Comparison of ENCODE assay signal across 1 cellular context in the genomic region with DNA sequence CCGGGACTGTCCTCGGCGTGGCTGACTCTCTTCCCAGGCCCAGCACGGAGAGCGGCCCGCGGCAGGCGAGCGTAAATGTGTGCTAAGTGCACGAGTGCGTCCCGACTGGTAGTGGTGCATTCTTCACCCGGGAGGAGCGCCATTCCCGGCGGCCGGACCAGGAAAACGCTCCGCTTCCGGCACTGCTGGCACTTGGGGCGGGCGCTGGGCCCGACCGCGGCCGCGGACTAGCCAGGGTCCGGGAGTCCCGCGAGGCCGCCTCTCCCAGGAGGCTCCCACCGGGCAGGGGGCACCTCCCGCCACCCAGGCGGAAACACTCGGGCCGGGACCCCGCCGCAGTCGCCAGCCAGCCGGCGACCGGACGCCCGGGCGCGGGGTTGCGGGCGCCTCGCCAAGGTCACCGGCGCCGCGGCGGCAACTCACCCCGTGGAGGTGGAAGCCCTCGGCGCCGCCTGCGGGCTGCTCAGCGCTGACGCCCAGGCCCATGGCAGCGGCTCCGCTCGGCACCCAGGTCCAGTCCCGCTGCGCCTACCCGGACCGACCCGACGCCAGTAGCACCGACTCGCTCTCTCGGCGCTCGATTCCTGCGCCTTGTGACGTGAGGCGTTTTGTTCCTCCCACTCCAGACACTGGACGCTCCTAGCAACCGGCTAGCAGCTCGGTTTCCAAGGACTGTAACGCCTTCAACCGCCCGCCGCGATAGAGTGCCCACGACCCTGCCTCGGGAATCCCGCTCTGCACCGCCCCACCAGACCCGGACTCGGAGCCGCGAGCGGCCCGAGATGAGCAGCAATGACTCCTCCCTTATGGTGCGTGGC.
TF ChIP-seq lines count a peak whose summit lies in the region.

A gene (minus strand): TSS at position 572 of the 818 bp plus-strand sequence. CDS start 86 bp downstream, at position 486.
A gene with protein sequence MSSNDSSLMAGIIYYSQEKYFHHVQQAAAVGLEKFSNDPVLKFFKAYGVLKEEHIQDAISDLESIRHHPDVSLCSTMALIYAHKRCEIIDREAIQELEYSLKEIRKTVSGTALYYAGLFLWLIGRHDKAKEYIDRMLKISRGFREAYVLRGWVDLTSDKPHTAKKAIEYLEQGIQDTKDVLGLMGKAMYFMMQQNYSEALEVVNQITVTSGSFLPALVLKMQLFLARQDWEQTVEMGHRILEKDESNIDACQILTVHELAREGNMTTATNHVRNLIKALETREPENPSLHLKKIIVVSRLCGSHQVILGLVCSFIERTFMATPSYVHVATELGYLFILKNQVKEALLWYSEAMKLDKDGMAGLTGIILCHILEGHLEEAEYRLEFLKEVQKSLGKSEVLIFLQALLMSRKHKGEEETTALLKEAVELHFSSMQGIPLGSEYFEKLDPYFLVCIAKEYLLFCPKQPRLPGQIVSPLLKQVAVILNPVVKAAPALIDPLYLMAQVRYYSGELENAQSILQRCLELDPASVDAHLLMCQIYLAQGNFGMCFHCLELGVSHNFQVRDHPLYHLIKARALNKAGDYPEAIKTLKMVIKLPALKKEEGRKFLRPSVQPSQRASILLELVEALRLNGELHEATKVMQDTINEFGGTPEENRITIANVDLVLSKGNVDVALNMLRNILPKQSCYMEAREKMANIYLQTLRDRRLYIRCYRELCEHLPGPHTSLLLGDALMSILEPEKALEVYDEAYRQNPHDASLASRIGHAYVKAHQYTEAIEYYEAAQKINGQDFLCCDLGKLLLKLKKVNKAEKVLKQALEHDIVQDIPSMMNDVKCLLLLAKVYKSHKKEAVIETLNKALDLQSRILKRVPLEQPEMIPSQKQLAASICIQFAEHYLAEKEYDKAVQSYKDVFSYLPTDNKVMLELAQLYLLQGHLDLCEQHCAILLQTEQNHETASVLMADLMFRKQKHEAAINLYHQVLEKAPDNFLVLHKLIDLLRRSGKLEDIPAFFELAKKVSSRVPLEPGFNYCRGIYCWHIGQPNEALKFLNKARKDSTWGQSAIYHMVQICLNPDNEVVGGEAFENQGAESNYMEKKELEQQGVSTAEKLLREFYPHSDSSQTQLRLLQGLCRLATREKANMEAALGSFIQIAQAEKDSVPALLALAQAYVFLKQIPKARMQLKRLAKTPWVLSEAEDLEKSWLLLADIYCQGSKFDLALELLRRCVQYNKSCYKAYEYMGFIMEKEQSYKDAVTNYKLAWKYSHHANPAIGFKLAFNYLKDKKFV (N-terminal part only) (plus strand): TSS at position 625 of the 818 bp plus-strand sequence. CDS start 158 bp downstream, at position 783.

TF ChIP-seq in HEK293, 187 proteins besides CTCF, POLR2A, EP300 and RAD21 (continued from another document and continues in another):
- TF ChIP-seq, protein P1, sequence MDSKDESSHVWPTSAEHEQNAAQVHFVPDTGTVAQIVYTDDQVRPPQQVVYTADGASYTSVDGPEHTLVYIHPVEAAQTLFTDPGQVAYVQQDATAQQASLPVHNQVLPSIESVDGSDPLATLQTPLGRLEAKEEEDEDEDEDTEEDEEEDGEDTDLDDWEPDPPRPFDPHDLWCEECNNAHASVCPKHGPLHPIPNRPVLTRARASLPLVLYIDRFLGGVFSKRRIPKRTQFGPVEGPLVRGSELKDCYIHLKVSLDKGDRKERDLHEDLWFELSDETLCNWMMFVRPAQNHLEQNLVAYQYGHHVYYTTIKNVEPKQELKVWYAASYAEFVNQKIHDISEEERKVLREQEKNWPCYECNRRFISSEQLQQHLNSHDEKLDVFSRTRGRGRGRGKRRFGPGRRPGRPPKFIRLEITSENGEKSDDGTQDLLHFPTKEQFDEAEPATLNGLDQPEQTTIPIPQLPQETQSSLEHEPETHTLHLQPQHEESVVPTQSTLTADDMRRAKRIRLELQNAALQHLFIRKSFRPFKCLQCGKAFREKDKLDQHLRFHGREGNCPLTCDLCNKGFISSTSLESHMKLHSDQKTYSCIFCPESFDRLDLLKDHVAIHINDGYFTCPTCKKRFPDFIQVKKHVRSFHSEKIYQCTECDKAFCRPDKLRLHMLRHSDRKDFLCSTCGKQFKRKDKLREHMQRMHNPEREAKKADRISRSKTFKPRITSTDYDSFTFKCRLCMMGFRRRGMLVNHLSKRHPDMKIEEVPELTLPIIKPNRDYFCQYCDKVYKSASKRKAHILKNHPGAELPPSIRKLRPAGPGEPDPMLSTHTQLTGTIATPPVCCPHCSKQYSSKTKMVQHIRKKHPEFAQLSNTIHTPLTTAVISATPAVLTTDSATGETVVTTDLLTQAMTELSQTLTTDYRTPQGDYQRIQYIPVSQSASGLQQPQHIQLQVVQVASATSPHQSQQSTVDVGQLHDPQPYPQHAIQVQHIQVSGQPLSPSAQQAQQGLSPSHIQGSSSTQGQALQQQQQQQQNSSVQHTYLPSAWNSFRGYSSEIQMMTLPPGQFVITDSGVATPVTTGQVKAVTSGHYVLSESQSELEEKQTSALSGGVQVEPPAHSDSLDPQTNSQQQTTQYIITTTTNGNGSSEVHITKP (tag by site-specific recombination; IDR thresholded peaks at IDR 0.05) = peak; percentile 27; the same call in 1 of the 2 replicates
- peak; percentile 28; the same call in 1 of the 2 replicates for TF ChIP-seq ZNF561 (tag by site-specific recombination; IDR thresholded peaks at IDR 0.05; ENCODE audit: borderline replicate concordance)
- peak; percentile 37; the same call in 1 of the 2 replicates for TF ChIP-seq OSR2 (tag by site-specific recombination; IDR thresholded peaks at IDR 0.05)
- no peak for TF ChIP-seq TCF7L2 (IDR thresholded peaks at IDR 0.05; ENCODE audit: borderline replicate concordance, low read depth, low read length)
- no peak for TF ChIP-seq ZNF514 (tag by site-specific recombination; IDR thresholded peaks at IDR 0.05)
- 0 out of 2 replicates have a peak, but pooled peaks have one; percentile 12 for TF ChIP-seq ZNF596 (tag by site-specific recombination; IDR thresholded peaks at IDR 0.05)
- TF ChIP-seq ZNF610 (tag by site-specific recombination; IDR thresholded peaks at IDR 0.05; ENCODE audit: borderline replicate concordance) = no peak; the same call in 1 of the 2 replicates
- peak; percentile 47; the same call in 1 of the 2 replicates for TF ChIP-seq KLF16 (tag by site-specific recombination; IDR thresholded peaks at IDR 0.05)
- no peak for TF ChIP-seq GLI4 (tag by site-specific recombination; IDR thresholded peaks at IDR 0.05)
- peak; percentile 53; the same call in 1 of the 2 replicates for TF ChIP-seq ZBTB8A (tag by site-specific recombination; IDR thresholded peaks at IDR 0.05)
- TF ChIP-seq ZBTB20 (tag by site-specific recombination; IDR thresholded peaks at IDR 0.05) = peak; percentile 64; the same call in 1 of the 2 replicates
- TF ChIP-seq, protein P2, sequence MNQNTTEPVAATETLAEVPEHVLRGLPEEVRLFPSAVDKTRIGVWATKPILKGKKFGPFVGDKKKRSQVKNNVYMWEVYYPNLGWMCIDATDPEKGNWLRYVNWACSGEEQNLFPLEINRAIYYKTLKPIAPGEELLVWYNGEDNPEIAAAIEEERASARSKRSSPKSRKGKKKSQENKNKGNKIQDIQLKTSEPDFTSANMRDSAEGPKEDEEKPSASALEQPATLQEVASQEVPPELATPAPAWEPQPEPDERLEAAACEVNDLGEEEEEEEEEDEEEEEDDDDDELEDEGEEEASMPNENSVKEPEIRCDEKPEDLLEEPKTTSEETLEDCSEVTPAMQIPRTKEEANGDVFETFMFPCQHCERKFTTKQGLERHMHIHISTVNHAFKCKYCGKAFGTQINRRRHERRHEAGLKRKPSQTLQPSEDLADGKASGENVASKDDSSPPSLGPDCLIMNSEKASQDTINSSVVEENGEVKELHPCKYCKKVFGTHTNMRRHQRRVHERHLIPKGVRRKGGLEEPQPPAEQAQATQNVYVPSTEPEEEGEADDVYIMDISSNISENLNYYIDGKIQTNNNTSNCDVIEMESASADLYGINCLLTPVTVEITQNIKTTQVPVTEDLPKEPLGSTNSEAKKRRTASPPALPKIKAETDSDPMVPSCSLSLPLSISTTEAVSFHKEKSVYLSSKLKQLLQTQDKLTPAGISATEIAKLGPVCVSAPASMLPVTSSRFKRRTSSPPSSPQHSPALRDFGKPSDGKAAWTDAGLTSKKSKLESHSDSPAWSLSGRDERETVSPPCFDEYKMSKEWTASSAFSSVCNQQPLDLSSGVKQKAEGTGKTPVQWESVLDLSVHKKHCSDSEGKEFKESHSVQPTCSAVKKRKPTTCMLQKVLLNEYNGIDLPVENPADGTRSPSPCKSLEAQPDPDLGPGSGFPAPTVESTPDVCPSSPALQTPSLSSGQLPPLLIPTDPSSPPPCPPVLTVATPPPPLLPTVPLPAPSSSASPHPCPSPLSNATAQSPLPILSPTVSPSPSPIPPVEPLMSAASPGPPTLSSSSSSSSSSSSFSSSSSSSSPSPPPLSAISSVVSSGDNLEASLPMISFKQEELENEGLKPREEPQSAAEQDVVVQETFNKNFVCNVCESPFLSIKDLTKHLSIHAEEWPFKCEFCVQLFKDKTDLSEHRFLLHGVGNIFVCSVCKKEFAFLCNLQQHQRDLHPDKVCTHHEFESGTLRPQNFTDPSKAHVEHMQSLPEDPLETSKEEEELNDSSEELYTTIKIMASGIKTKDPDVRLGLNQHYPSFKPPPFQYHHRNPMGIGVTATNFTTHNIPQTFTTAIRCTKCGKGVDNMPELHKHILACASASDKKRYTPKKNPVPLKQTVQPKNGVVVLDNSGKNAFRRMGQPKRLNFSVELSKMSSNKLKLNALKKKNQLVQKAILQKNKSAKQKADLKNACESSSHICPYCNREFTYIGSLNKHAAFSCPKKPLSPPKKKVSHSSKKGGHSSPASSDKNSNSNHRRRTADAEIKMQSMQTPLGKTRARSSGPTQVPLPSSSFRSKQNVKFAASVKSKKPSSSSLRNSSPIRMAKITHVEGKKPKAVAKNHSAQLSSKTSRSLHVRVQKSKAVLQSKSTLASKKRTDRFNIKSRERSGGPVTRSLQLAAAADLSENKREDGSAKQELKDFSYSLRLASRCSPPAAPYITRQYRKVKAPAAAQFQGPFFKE (tag by site-specific recombination; IDR thresholded peaks at IDR 0.05; ENCODE audit: borderline replicate concordance) = no peak
- peak; percentile 81; the same call in 1 of the 2 replicates for TF ChIP-seq ZBTB1 (tag by site-specific recombination; IDR thresholded peaks at IDR 0.05)
- TF ChIP-seq, protein P3, sequence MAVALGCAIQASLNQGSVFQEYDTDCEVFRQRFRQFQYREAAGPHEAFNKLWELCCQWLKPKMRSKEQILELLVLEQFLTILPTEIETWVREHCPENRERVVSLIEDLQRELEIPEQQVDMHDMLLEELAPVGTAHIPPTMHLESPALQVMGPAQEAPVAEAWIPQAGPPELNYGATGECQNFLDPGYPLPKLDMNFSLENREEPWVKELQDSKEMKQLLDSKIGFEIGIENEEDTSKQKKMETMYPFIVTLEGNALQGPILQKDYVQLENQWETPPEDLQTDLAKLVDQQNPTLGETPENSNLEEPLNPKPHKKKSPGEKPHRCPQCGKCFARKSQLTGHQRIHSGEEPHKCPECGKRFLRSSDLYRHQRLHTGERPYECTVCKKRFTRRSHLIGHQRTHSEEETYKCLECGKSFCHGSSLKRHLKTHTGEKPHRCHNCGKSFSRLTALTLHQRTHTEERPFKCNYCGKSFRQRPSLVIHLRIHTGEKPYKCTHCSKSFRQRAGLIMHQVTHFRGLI (tag by site-specific recombination; IDR thresholded peaks at IDR 0.05) = no peak
- peak; percentile 78 for TF ChIP-seq ZBTB17 (tag by site-specific recombination; IDR thresholded peaks at IDR 0.05)
- TF ChIP-seq, protein P4, sequence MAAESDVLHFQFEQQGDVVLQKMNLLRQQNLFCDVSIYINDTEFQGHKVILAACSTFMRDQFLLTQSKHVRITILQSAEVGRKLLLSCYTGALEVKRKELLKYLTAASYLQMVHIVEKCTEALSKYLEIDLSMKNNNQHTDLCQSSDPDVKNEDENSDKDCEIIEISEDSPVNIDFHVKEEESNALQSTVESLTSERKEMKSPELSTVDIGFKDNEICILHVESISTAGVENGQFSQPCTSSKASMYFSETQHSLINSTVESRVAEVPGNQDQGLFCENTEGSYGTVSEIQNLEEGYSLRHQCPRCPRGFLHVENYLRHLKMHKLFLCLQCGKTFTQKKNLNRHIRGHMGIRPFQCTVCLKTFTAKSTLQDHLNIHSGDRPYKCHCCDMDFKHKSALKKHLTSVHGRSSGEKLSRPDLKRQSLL (tag by site-specific recombination; IDR thresholded peaks at IDR 0.05) = no peak
- TF ChIP-seq ZXDB (tag by site-specific recombination; IDR thresholded peaks at IDR 0.05) = peak; percentile 16; the same call in 1 of the 2 replicates
- TF ChIP-seq, protein P5, sequence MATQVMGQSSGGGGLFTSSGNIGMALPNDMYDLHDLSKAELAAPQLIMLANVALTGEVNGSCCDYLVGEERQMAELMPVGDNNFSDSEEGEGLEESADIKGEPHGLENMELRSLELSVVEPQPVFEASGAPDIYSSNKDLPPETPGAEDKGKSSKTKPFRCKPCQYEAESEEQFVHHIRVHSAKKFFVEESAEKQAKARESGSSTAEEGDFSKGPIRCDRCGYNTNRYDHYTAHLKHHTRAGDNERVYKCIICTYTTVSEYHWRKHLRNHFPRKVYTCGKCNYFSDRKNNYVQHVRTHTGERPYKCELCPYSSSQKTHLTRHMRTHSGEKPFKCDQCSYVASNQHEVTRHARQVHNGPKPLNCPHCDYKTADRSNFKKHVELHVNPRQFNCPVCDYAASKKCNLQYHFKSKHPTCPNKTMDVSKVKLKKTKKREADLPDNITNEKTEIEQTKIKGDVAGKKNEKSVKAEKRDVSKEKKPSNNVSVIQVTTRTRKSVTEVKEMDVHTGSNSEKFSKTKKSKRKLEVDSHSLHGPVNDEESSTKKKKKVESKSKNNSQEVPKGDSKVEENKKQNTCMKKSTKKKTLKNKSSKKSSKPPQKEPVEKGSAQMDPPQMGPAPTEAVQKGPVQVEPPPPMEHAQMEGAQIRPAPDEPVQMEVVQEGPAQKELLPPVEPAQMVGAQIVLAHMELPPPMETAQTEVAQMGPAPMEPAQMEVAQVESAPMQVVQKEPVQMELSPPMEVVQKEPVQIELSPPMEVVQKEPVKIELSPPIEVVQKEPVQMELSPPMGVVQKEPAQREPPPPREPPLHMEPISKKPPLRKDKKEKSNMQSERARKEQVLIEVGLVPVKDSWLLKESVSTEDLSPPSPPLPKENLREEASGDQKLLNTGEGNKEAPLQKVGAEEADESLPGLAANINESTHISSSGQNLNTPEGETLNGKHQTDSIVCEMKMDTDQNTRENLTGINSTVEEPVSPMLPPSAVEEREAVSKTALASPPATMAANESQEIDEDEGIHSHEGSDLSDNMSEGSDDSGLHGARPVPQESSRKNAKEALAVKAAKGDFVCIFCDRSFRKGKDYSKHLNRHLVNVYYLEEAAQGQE (tag by site-specific recombination; IDR thresholded peaks at IDR 0.05) = peak; percentile 75
- TF ChIP-seq SP3 (tag by site-specific recombination; IDR thresholded peaks at IDR 0.05) = peak; percentile 47; the same call in 1 of the 2 replicates
- no peak for TF ChIP-seq BCL11B (tag by site-specific recombination; IDR thresholded peaks at IDR 0.05; ENCODE audit: low read depth)
- 0 out of 2 replicates have a peak, but pooled peaks have one; percentile 25 for TF ChIP-seq KLF8 (tag by site-specific recombination; IDR thresholded peaks at IDR 0.05)
- TF ChIP-seq ZBTB21 (tag by site-specific recombination; IDR thresholded peaks at IDR 0.05) = no peak
- no peak for TF ChIP-seq GLIS1 (tag by site-specific recombination; IDR thresholded peaks at IDR 0.05)
- TF ChIP-seq ZFHX2 (tag by site-specific recombination; conservative IDR thresholded peaks at IDR 0.05) = peak; percentile 65
- TF ChIP-seq, protein P6, sequence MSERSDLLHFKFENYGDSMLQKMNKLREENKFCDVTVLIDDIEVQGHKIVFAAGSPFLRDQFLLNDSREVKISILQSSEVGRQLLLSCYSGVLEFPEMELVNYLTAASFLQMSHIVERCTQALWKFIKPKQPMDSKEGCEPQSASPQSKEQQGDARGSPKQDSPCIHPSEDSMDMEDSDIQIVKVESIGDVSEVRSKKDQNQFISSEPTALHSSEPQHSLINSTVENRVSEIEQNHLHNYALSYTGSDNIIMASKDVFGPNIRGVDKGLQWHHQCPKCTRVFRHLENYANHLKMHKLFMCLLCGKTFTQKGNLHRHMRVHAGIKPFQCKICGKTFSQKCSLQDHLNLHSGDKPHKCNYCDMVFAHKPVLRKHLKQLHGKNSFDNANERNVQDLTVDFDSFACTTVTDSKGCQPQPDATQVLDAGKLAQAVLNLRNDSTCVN (tag by site-specific recombination; optimal IDR thresholded peaks at IDR 0.05) = peak; percentile 64
- 0 out of 2 replicates have a peak, but pooled peaks have one; percentile 53 for TF ChIP-seq ZNF777 (tag by site-specific recombination; IDR thresholded peaks at IDR 0.05; ENCODE audit: borderline replicate concordance)
